ENCODE assay signal across 11 cellular contexts in genomic region chr7:75928600-75928939, GRCh38. TPM values are rescaled to one million over a fixed set of nuclear protein-coding genes. Genes with fewer than 3 reads are reported as not detected.
DNase-seq lines count a peak whose midpoint lies in the region; ATAC-seq and TF ChIP-seq lines count a peak whose summit lies in the region.
"Had no signal": no experiment of that assay in that cellular context is flagged by ENCODE, and none has a peak within 500 bp of the region (broad histone marks: within the 10 kb centered on the region; RNA-seq: fewer than 3 reads in every experiment).

No MANE protein-coding gene starts in this region.

- H3K27me3 ChIP-seq in neural progenitor cell, result no peaks in the 10 kb centered on the region
- H3K27me3 ChIP-seq: heart right ventricle, spleen had no signal

- H3K36me3 ChIP-seq in neural progenitor cell, result no peaks in the 10 kb centered on the region

- no peak overlapping the region for H3K27ac ChIP-seq in neural progenitor cell
- H3K27ac ChIP-seq: heart right ventricle had no signal

- H3K79me2 ChIP-seq in neural progenitor cell (ENCODE audit: low read depth), result peaks cover 71% of the 10 kb centered on the region

- no peaks in the 10 kb centered on the region for H3K27me3 Mint-ChIP-seq in activated T-helper 1 cell treated with anti-CD3 and anti-CD28 coated beads, Interleukin-12 subunit alpha, Interleukin-12 subunit beta, Interleukin-2, Interleukin-4 antibody, amounts not matched to agents 30 ng/mL and 10 ng/mL and 1 ng/mL, durations not matched to agents 14 hours and 24 hours and 36 hours (ENCODE audit: insufficient read depth)
- H3K27me3 Mint-ChIP-seq in neural progenitor cell (ENCODE audit: insufficient read depth, low read depth), result peaks cover 11% of the 10 kb centered on the region

- no peak overlapping the region for H2AFZ ChIP-seq in neural progenitor cell (replicated peaks)

- H3K9me3 ChIP-seq in neural progenitor cell (ENCODE audit: low read depth), result no peaks in the 10 kb centered on the region
- H3K9me3 ChIP-seq: spleen had no signal

- TF ChIP-seq CTCF in neural progenitor cell (IDR thresholded peaks at IDR 0.05), result no peak

- no peak overlapping the region for H3K4me3 Mint-ChIP-seq in activated T-helper 1 cell treated with anti-CD3 and anti-CD28 coated beads, Interleukin-12 subunit alpha, Interleukin-12 subunit beta, Interleukin-2, Interleukin-4 antibody, amounts not matched to agents 30 ng/mL and 10 ng/mL and 1 ng/mL, durations not matched to agents 14 hours and 24 hours and 36 hours
- H3K4me3 Mint-ChIP-seq in neural progenitor cell, result no peak overlapping the region

- H3K9me3 Mint-ChIP-seq in activated T-helper 1 cell treated with anti-CD3 and anti-CD28 coated beads, Interleukin-12 subunit alpha, Interleukin-12 subunit beta, Interleukin-2, Interleukin-4 antibody, amounts not matched to agents 30 ng/mL and 10 ng/mL and 1 ng/mL, durations not matched to agents 14 hours and 24 hours and 36 hours, result no peaks in the 10 kb centered on the region
- peaks cover 6% of the 10 kb centered on the region for H3K9me3 Mint-ChIP-seq in neural progenitor cell

- no peaks in the 10 kb centered on the region for H3K4me1 ChIP-seq in neural progenitor cell

- peaks cover 5% of the 10 kb centered on the region for H4K20me1 ChIP-seq in neural progenitor cell (ENCODE audit: low read depth)

- H3K36me3 Mint-ChIP-seq in activated T-helper 1 cell treated with anti-CD3 and anti-CD28 coated beads, Interleukin-12 subunit alpha, Interleukin-12 subunit beta, Interleukin-2, Interleukin-4 antibody, amounts not matched to agents 30 ng/mL and 10 ng/mL and 1 ng/mL, durations not matched to agents 14 hours and 24 hours and 36 hours (ENCODE audit: low read depth), result peaks cover 5% of the 10 kb centered on the region
- peaks cover 29% of the 10 kb centered on the region for H3K36me3 Mint-ChIP-seq in neural progenitor cell

- no peak overlapping the region for H3K4me3 ChIP-seq in neural progenitor cell
- H3K4me3 ChIP-seq: heart right ventricle, spleen had no signal

- DNase-seq in stimulated activated naive CD4-positive, alpha-beta T cell (lab: John Stamatoyannopoulos, UW), result peak in 5 of 6 experiments; percentile 5 to 47 (median 10)
- DNase-seq in stimulated activated naive CD4-positive, alpha-beta T cell treated with Interleukin-2 at 50 U/mL for 16 hours (lab: John Stamatoyannopoulos, UW), result no peak
- peak; percentile 17 for DNase-seq in activated T-helper 1 cell treated with anti-CD3 and anti-CD28 coated beads, Interleukin-12 subunit alpha, Interleukin-12 subunit beta, Interleukin-2, Interleukin-4 antibody, amounts not matched to agents 30 ng/mL and 10 ng/mL and 1 ng/mL, durations not matched to agents 14 hours and 24 hours and 36 hours (ENCODE audit: low spot score)
- DNase-seq in neural progenitor cell (ENCODE audit: low spot score) (no peak), SKM-1 (lab: John Stamatoyannopoulos, UW; ENCODE audit: unreplicated experiment) (no peak), HUDEP-2 (lab: John Stamatoyannopoulos, UW; ENCODE audit: unreplicated experiment in 76 of 76) (no peak), HT-29 (ENCODE audit: low spot score) (no peak)
- DNase-seq: cortex of kidney, heart right ventricle, spleen had no signal

- peak; percentile 76 for ATAC-seq in HG03103 (IDR thresholded peaks at IDR 0.05; ENCODE audit: low read depth, unreplicated experiment)

- intact Hi-C loops in activated T-helper 1 cell treated with anti-CD3 and anti-CD28 coated beads, Interleukin-12 subunit alpha, Interleukin-12 subunit beta, Interleukin-2, Interleukin-4 antibody, amounts not matched to agents 30 ng/mL and 10 ng/mL and 1 ng/mL, durations not matched to agents 14 hours and 24 hours and 36 hours (cut with micrococcal nuclease), result no loop called here

- no peak overlapping the region for H3K4me2 ChIP-seq in neural progenitor cell

- H3K4me1 Mint-ChIP-seq in activated T-helper 1 cell treated with anti-CD3 and anti-CD28 coated beads, Interleukin-12 subunit alpha, Interleukin-12 subunit beta, Interleukin-2, Interleukin-4 antibody, amounts not matched to agents 30 ng/mL and 10 ng/mL and 1 ng/mL, durations not matched to agents 14 hours and 24 hours and 36 hours (ENCODE audit: low read depth), result peaks cover 16% of the 10 kb centered on the region
- H3K4me1 Mint-ChIP-seq in neural progenitor cell, result peaks cover 10% of the 10 kb centered on the region

- no peaks in the 10 kb centered on the region for H3F3A ChIP-seq in neural progenitor cell (ENCODE audit: low read depth)

- no peak overlapping the region for H3K9ac ChIP-seq in neural progenitor cell

- H3K27ac Mint-ChIP-seq in activated T-helper 1 cell treated with anti-CD3 and anti-CD28 coated beads, Interleukin-12 subunit alpha, Interleukin-12 subunit beta, Interleukin-2, Interleukin-4 antibody, amounts not matched to agents 30 ng/mL and 10 ng/mL and 1 ng/mL, durations not matched to agents 14 hours and 24 hours and 36 hours, result peak overlapping the region; percentile 54
- H3K27ac Mint-ChIP-seq in neural progenitor cell, result no peak overlapping the region

RNA-seq across cellular contexts. Expression of gene POR, which starts 13.6 kb away (rescaled TPM):
- 84.4 and 91.2 TPM in 2 replicates for total RNA-seq in activated T-helper 1 cell treated with anti-CD3 and anti-CD28 coated beads, Interleukin-12 subunit alpha, Interleukin-12 subunit beta, Interleukin-2, Interleukin-4 antibody, amounts not matched to agents 30 ng/mL and 10 ng/mL and 1 ng/mL, durations not matched to agents 14 hours and 24 hours and 36 hours
- 38.6 and 61.0 TPM in 2 replicates for total RNA-seq in neural progenitor cell (ENCODE audit: low replicate concordance)
- 222 and 263 TPM in 2 replicates for total RNA-seq in HT-29 (2014; rRNA removed; shearing (Covaris generic))

RNA-seq across cellular contexts. Expression of gene RHBDD2, which starts 49.7 kb away (rescaled TPM):
- 59.9 and 63.9 TPM in 2 replicates for total RNA-seq in activated T-helper 1 cell treated with anti-CD3 and anti-CD28 coated beads, Interleukin-12 subunit alpha, Interleukin-12 subunit beta, Interleukin-2, Interleukin-4 antibody, amounts not matched to agents 30 ng/mL and 10 ng/mL and 1 ng/mL, durations not matched to agents 14 hours and 24 hours and 36 hours
- total RNA-seq in neural progenitor cell (ENCODE audit: low replicate concordance), result 15.4 and 52.7 TPM in 2 replicates
- total RNA-seq in HT-29 (2014; rRNA removed; shearing (Covaris generic)), result 53.8 and 58.7 TPM in 2 replicates

Comparison
In these comparisons a context has a peak if more than half of its experiments do, and no peak if none do; other contexts are left out.
1. DNase-seq: peak in stimulated activated naive CD4-positive, alpha-beta T cell (5 of 6) and activated T-helper 1 cell treated with anti-CD3 and anti-CD28 coated beads, Interleukin-12 subunit alpha, Interleukin-12 subunit beta, Interleukin-2, Interleukin-4 antibody, amounts not matched to agents 30 ng/mL and 10 ng/mL and 1 ng/mL, durations not matched to agents 14 hours and 24 hours and 36 hours (single experiment); none in stimulated activated naive CD4-positive, alpha-beta T cell treated with Interleukin-2 at 50 U/mL for 16 hours (single experiment), neural progenitor cell (single experiment), SKM-1 (single experiment), HUDEP-2 (0 of 76) and HT-29 (single experiment).